ENCODE assay signal across 26 cellular contexts in genomic region chr7:132504851-132505250, GRCh38.
"Had no signal": no experiment of that assay in that cellular context is flagged by ENCODE, and none has a peak within 500 bp of the region (broad histone marks: within the 10 kb centered on the region; RNA-seq: fewer than 3 reads in every experiment).

No MANE protein-coding gene starts in this region.

- ATAC-seq: foreskin keratinocyte; gastroesophageal sphincter; heart left ventricle; left colon; left ventricle myocardium superior; lower lobe of right lung; naive thymus-derived CD8-positive, alpha-beta T cell; sciatic nerve; stimulated activated memory B cell treated with anti-CD40 and anti-IgM and Interleukin-4, amounts not matched to agents 10 μg/mL and 1 μg/mL and 100 μg/mL, for 72 hours; stimulated activated naive CD8-positive, alpha-beta T cell treated with anti-CD3 and anti-CD28 coated beads, Interleukin-15, Interleukin-2, amounts not matched to agents 100 U/mL and 50 U/mL, for 24 hours; upper lobe of right lung had no signal

- H3K36me3 Mint-ChIP-seq: naive thymus-derived CD8-positive, alpha-beta T cell; stimulated activated memory B cell treated with anti-CD40 and anti-IgM and Interleukin-4, amounts not matched to agents 10 μg/mL and 1 μg/mL and 100 μg/mL, for 72 hours had no signal

- H3K9me3 ChIP-seq: esophagus muscularis mucosa, gastroesophageal sphincter, heart left ventricle, lower lobe of right lung, prostate gland, right atrium auricular region, suprapubic skin, transverse colon, upper lobe of right lung, uterus had no signal

- H3K9me3 Mint-ChIP-seq: naive thymus-derived CD8-positive, alpha-beta T cell; stimulated activated memory B cell treated with anti-CD40 and anti-IgM and Interleukin-4, amounts not matched to agents 10 μg/mL and 1 μg/mL and 100 μg/mL, for 72 hours had no signal

- H3K36me3 ChIP-seq: lower lobe of right lung, prostate gland, suprapubic skin, transverse colon, upper lobe of right lung, uterus had no signal

- H3K4me1 Mint-ChIP-seq: stimulated activated memory B cell treated with anti-CD40 and anti-IgM and Interleukin-4, amounts not matched to agents 10 μg/mL and 1 μg/mL and 100 μg/mL, for 72 hours had no signal

- H3K27ac ChIP-seq: coronary artery, esophagus muscularis mucosa, foreskin keratinocyte, gastroesophageal sphincter, heart left ventricle, lower lobe of right lung, prostate gland, right atrium auricular region, suprapubic skin, transverse colon, upper lobe of right lung, uterus had no signal

- DNase-seq: dermis blood vessel endothelial cell; effector memory CD4-positive, alpha-beta T cell; foreskin keratinocyte; heart left ventricle; hippocampal formation; kidney glomerular epithelial cell; left colon; left ventricle myocardium superior; lower lobe of right lung; nucleus accumbens; stimulated activated CD4-positive, alpha-beta T cell treated with anti-CD3 and anti-CD28 coated beads, Interleukin-2, amount 100 ng/mL, for 24 hours; stimulated activated CD4-positive, alpha-beta T cell treated with anti-CD3 and anti-CD28 coated beads, Interleukin-4, amount 100 ng/mL, for 24 hours; stimulated activated naive CD8-positive, alpha-beta T cell treated with anti-CD3 and anti-CD28 coated beads, Interleukin-15, Interleukin-2, amounts not matched to agents 100 U/mL and 50 U/mL, for 24 hours; transverse colon; upper lobe of right lung; uterus had no signal

- H3K27ac Mint-ChIP-seq: naive thymus-derived CD8-positive, alpha-beta T cell; stimulated activated memory B cell treated with anti-CD40 and anti-IgM and Interleukin-4, amounts not matched to agents 10 μg/mL and 1 μg/mL and 100 μg/mL, for 72 hours had no signal

- H3K27me3 ChIP-seq: esophagus muscularis mucosa, foreskin keratinocyte, gastroesophageal sphincter, heart left ventricle, right atrium auricular region, suprapubic skin, transverse colon, upper lobe of right lung, uterus had no signal

- H3K4me3 ChIP-seq: coronary artery, esophagus muscularis mucosa, gastroesophageal sphincter, heart left ventricle, lower lobe of right lung, prostate gland, right atrium auricular region, smooth muscle cell, suprapubic skin, transverse colon, upper lobe of right lung, uterus had no signal

- H3K4me1 ChIP-seq: foreskin keratinocyte, lower lobe of right lung, prostate gland, transverse colon, upper lobe of right lung, uterus had no signal

- H3K27me3 Mint-ChIP-seq: naive thymus-derived CD8-positive, alpha-beta T cell had no signal

- H3K4me3 Mint-ChIP-seq: naive thymus-derived CD8-positive, alpha-beta T cell; stimulated activated memory B cell treated with anti-CD40 and anti-IgM and Interleukin-4, amounts not matched to agents 10 μg/mL and 1 μg/mL and 100 μg/mL, for 72 hours had no signal
